ENCODE assay signal across 15 cellular contexts in genomic region chr5:2753452-2754409, GRCh38. TPM values are rescaled to one million over a fixed set of nuclear protein-coding genes. Genes with fewer than 3 reads are reported as not detected.
DNase-seq lines count a peak whose midpoint lies in the region; ATAC-seq and TF ChIP-seq lines count a peak whose summit lies in the region.
"Had no signal": no experiment of that assay in that cellular context is flagged by ENCODE, and none has a peak within 500 bp of the region (broad histone marks: within the 10 kb centered on the region; RNA-seq: fewer than 3 reads in every experiment).

No MANE protein-coding gene starts in this region.

- H3K4me3 ChIP-seq in AG04449 (ENCODE audit: low read depth, low read length) (peak overlapping the region; percentile 68), breast epithelium (peak overlapping the region in 2 of 3 donors; percentile 75 to 98), mesenchymal stem cell (ENCODE audit: insufficient read depth in 1 of 2, low read depth in 1 of 2, low read length in 2 of 2) (peak overlapping the region in 1 of 2 experiments; percentile 90), osteoblast (ENCODE audit: insufficient read depth, low read length) (no peak overlapping the region)

- ATAC-seq in HG03139 (IDR thresholded peaks at IDR 0.05; ENCODE audit: unreplicated experiment): no peak
- ATAC-seq: stimulated activated memory B cell treated with anti-CD40 and anti-IgM and Interleukin-4, amounts not matched to agents 10 μg/mL and 1 μg/mL and 100 μg/mL, for 72 hours had no signal

- CTCF ChIA-PET in AG04449 (lab: Yijun Ruan, JAX): interaction anchor here (0.6 to 1.1 kb wide), 2 partner anchors 10 to 840 kb away, joined by 3 to 5 read pairs; no protein-coding TSS in a partner anchor

- peaks cover 34% of the 10 kb centered on the region; the same call in 1 of the 2 replicates for H3K27me3 ChIP-seq in H9 (ENCODE audit: insufficient read depth, low read length)
- H3K27me3 ChIP-seq in breast epithelium: peaks cover 0 to 3% of the 10 kb centered on the region in 2 donors
- peaks cover 0 to 78% of the 10 kb centered on the region in 2 experiments for H3K27me3 ChIP-seq in mesenchymal stem cell (ENCODE audit: control insufficient read depth in 1 of 2, insufficient read depth in 1 of 2, low read length in 2 of 2)
- H3K27me3 ChIP-seq in osteoblast (ENCODE audit: insufficient read depth, low read length): no peaks in the 10 kb centered on the region

- peaks cover 5 to 16% of the 10 kb centered on the region in 2 experiments; a peak in 3 of 5 replicates for H3K9me3 Mint-ChIP-seq in H9
- H3K9me3 Mint-ChIP-seq: stimulated activated memory B cell treated with anti-CD40 and anti-IgM and Interleukin-4, amounts not matched to agents 10 μg/mL and 1 μg/mL and 100 μg/mL, for 72 hours had no signal

- in situ Hi-C loops in GM13976 (cut with MboI; ENCODE audit: low sequenced_read_pairs, unreplicated experiment): no loop called here

- H2AK5ac ChIP-seq in H9 (ENCODE audit: insufficient read length, low read length) (no peak overlapping the region), mesenchymal stem cell (ENCODE audit: low read length, severe bottlenecking) (no peak overlapping the region)

- POLR2A ChIA-PET in AG04449 (lab: Yijun Ruan, JAX): interaction anchor here (0.8 to 6.0 kb wide), 2 partner anchors 14 to 866 kb away, joined by 3 to 40 read pairs; no protein-coding TSS in a partner anchor

- H3K4me1 ChIP-seq in H9 (ENCODE audit: insufficient read depth, low read length) (peaks cover 4% of the 10 kb centered on the region; the same call in 1 of the 2 replicates), breast epithelium (no peaks in the 10 kb centered on the region), mesenchymal stem cell (ENCODE audit: control insufficient read depth, insufficient read depth, low read depth, low read length) (peaks cover 23% of the 10 kb centered on the region), osteoblast (ENCODE audit: insufficient read depth, low read length) (peaks cover 29% of the 10 kb centered on the region)

- peaks cover 64% of the 10 kb centered on the region for H3K27me3 Mint-ChIP-seq in H9 (ENCODE audit: low read depth)

- H4K5ac ChIP-seq in H9 (ENCODE audit: insufficient read length, low read depth, low read length): no peak overlapping the region

- H3K18ac ChIP-seq in H9 (ENCODE audit: insufficient read length, low read depth, low read length): no peak overlapping the region
- no peak overlapping the region for H3K18ac ChIP-seq in mesenchymal stem cell (ENCODE audit: low read depth in 1 of 2, low read length in 2 of 2)

- TF ChIP-seq CTCF in AG04449 (IDR thresholded peaks at IDR 0.05; ENCODE audit: insufficient read depth, low read length, missing control alignments): no peak
- no peak for TF ChIP-seq CTCF in H9 (conservative IDR thresholded peaks at IDR 0.05)
- TF ChIP-seq CTCF in breast epithelium (IDR thresholded peaks at IDR 0.05): no peak
- TF ChIP-seq CTCF in GM13976 (IDR thresholded peaks at IDR 0.05; ENCODE audit: borderline replicate concordance, control extremely low read depth, extremely low read depth, insufficient read depth, missing control alignments): no peak
- no peak for TF ChIP-seq CTCF in osteoblast (IDR thresholded peaks at IDR 0.05; ENCODE audit: extremely low read depth, low read depth, low read length)

- intact Hi-C loops in breast epithelium (cut with DNase I; ENCODE audit: low total_unique reads): loop anchor here (5.0 to 10.0 kb wide), 2 partner anchors 1411 to 1751 kb away; no protein-coding TSS in a partner anchor

- H3K27ac Mint-ChIP-seq in H9: peak overlapping the region in 1 of 3 experiments; percentile 78; a peak in 1 of 7 replicates
- H3K27ac Mint-ChIP-seq: stimulated activated memory B cell treated with anti-CD40 and anti-IgM and Interleukin-4, amounts not matched to agents 10 μg/mL and 1 μg/mL and 100 μg/mL, for 72 hours had no signal

- H2BK15ac ChIP-seq in H9 (ENCODE audit: low read depth, low read length): no peak overlapping the region
- H2BK15ac ChIP-seq in mesenchymal stem cell (ENCODE audit: low read depth, poor library complexity, severe bottlenecking): no peak overlapping the region

- H3K23me2 ChIP-seq in H9 (ENCODE audit: insufficient read length, low read depth, low read length, poor library complexity, severe bottlenecking): peaks cover 49% of the 10 kb centered on the region

- H3K9ac ChIP-seq in H9 (ENCODE audit: extremely low read depth, insufficient read length, low read length): no peak overlapping the region
- peak overlapping the region; percentile 82 for H3K9ac ChIP-seq in mesenchymal stem cell (ENCODE audit: low read length)

- H4K91ac ChIP-seq in H9 (ENCODE audit: insufficient read length, low read depth, low read length) (no peak overlapping the region), mesenchymal stem cell (ENCODE audit: low read length) (no peak overlapping the region)

- no peaks in the 10 kb centered on the region; the same call in 1 of the 2 replicates for H3K79me2 ChIP-seq in H9 (ENCODE audit: insufficient read depth, low read length)
- H3K79me2 ChIP-seq in osteoblast (ENCODE audit: insufficient read depth, low read length): peaks cover 19% of the 10 kb centered on the region

- peaks cover 46 to 54% of the 10 kb centered on the region in 2 experiments for H3K4me1 Mint-ChIP-seq in H9

- no peak for TF ChIP-seq POLR2A in breast epithelium (IDR thresholded peaks at IDR 0.05)

- H3K56ac ChIP-seq in H9 (ENCODE audit: insufficient read length, low read depth, low read length): no peak overlapping the region

- H3K9me3 ChIP-seq in H9 (ENCODE audit: control insufficient read depth, low read depth, low read length) (no peaks in the 10 kb centered on the region), breast epithelium (no peaks in the 10 kb centered on the region), mesenchymal stem cell (ENCODE audit: control insufficient read depth, low read length) (no peaks in the 10 kb centered on the region), osteoblast (ENCODE audit: low read depth, low read length) (no peaks in the 10 kb centered on the region)
- H3K9me3 ChIP-seq: ascending aorta, prostate gland had no signal

- H3K79me1 ChIP-seq in H9 (ENCODE audit: insufficient read depth, low read depth, low read length, poor library complexity, severe bottlenecking) (no peaks in the 10 kb centered on the region), mesenchymal stem cell (replicated peaks; ENCODE audit: low read length, poor library complexity, severe bottlenecking) (no peaks in the 10 kb centered on the region)

- H3K4me3 Mint-ChIP-seq in H9: peak overlapping the region; percentile 83 to 85
- H3K4me3 Mint-ChIP-seq: stimulated activated memory B cell treated with anti-CD40 and anti-IgM and Interleukin-4, amounts not matched to agents 10 μg/mL and 1 μg/mL and 100 μg/mL, for 72 hours had no signal

- H3K36me3 ChIP-seq in breast epithelium (no peaks in the 10 kb centered on the region), mesenchymal stem cell (ENCODE audit: control insufficient read depth in 1 of 2, insufficient read depth in 2 of 2, low read depth in 1 of 2, low read length in 2 of 2) (peaks cover 0 to 4% of the 10 kb centered on the region in 2 experiments), osteoblast (ENCODE audit: insufficient read depth, low read length) (no peaks in the 10 kb centered on the region)
- H3K36me3 ChIP-seq: ascending aorta, prostate gland had no signal

- H4K8ac ChIP-seq in H9 (replicated peaks; ENCODE audit: insufficient read length, low read depth, low read length): no peak overlapping the region
- H4K8ac ChIP-seq in mesenchymal stem cell (ENCODE audit: low read length): no peak overlapping the region

- no CpG with 5 or more reads among the region's 29 CpGs for WGBS in H9 (ENCODE audit: extremely low coverage, insufficient read length, low lambda C conversion rate)
- 3% methylated on average over 19 of the region's 29 CpGs for WGBS in mesenchymal stem cell

- H2BK20ac ChIP-seq in H9 (ENCODE audit: low read depth, low read length, poor library complexity, severe bottlenecking): no peak overlapping the region

- H2AFZ ChIP-seq in H9 (ENCODE audit: low read length) (no peak overlapping the region), mesenchymal stem cell (ENCODE audit: low read depth, low read length) (no peak overlapping the region), osteoblast (ENCODE audit: low read length) (no peak overlapping the region)

- no peak overlapping the region for H3K23ac ChIP-seq in H9 (ENCODE audit: insufficient read length, low read depth, low read length)
- H3K23ac ChIP-seq in mesenchymal stem cell (ENCODE audit: low read length in 2 of 2): no peak overlapping the region

- H4K20me1 ChIP-seq in H9 (ENCODE audit: control insufficient read depth, insufficient read depth, insufficient read length) (no peaks in the 10 kb centered on the region), osteoblast (ENCODE audit: insufficient read depth, low read length) (no peaks in the 10 kb centered on the region)

- no peak for DNase-seq in AG04449 (ENCODE audit: low read depth, low spot score)
- DNase-seq in H9: no peak
- peak in 1 of 2 donors; percentile 52 for DNase-seq in breast epithelium (ENCODE audit: low spot score in 2 of 2)
- DNase-seq in mesenchymal stem cell: no peak
- DNase-seq in GM13976 (ENCODE audit: low spot score): no peak
- no peak for DNase-seq in osteoblast (ENCODE audit: insufficient read length, low spot score, missing footprints)
- DNase-seq in NAMALWA (ENCODE audit: low spot score): no peak
- DNase-seq: C1 segment of cervical spinal cord; effector CD8-positive, alpha-beta T cell; EL; stimulated activated CD4-positive, alpha-beta T cell treated with anti-CD3 and anti-CD28 coated beads, Interleukin-2, amount 100 ng/mL, for 24 hours had no signal

- H3K27ac ChIP-seq in H9 (ENCODE audit: insufficient read length, low read depth, low read length) (no peak overlapping the region), breast epithelium (peak overlapping the region; percentile 95 to 97), mesenchymal stem cell (ENCODE audit: low read length, poor library complexity, severe bottlenecking) (no peak overlapping the region), osteoblast (ENCODE audit: low read depth, low read length) (no peak overlapping the region)
- H3K27ac ChIP-seq: ascending aorta had no signal

- H2BK120ac ChIP-seq in H9 (ENCODE audit: low read depth, low read length, poor library complexity, severe bottlenecking): no peak overlapping the region
- H2BK120ac ChIP-seq in mesenchymal stem cell (ENCODE audit: low read depth, low read length): no peak overlapping the region

- H2BK12ac ChIP-seq in H9 (ENCODE audit: insufficient read length, low read depth, low read length): no peak overlapping the region
- no peak overlapping the region for H2BK12ac ChIP-seq in mesenchymal stem cell (ENCODE audit: low read length in 2 of 2)

- no peak overlapping the region for H3T11ph ChIP-seq in H9 (ENCODE audit: low read length)

- H3K14ac ChIP-seq in H9 (ENCODE audit: insufficient read depth, low read length) (0 out of 2 replicates have a peak overlapping the region, but pooled peaks have one; percentile 71), mesenchymal stem cell (ENCODE audit: low read length in 2 of 2) (no peak overlapping the region)

- H3K4ac ChIP-seq in H9 (ENCODE audit: low read depth, low read length) (no peak overlapping the region), mesenchymal stem cell (ENCODE audit: low read depth in 1 of 2, low read length in 2 of 2) (no peak overlapping the region)

- peaks cover 10 to 24% (median 18%) of the 10 kb centered on the region in 3 experiments for H3K36me3 Mint-ChIP-seq in H9 (ENCODE audit: insufficient read depth in 1 of 3, low read depth in 3 of 3)

- H2BK5ac ChIP-seq in H9 (ENCODE audit: insufficient read length, low read length): no peak overlapping the region
- H2BK5ac ChIP-seq in mesenchymal stem cell (ENCODE audit: low read depth, low read length, poor library complexity, severe bottlenecking): no peak overlapping the region

- peak overlapping the region; percentile 70 for H3K4me2 ChIP-seq in H9 (ENCODE audit: insufficient read depth, insufficient read length, low read length)
- H3K4me2 ChIP-seq in mesenchymal stem cell (ENCODE audit: low read length, poor library complexity, severe bottlenecking): no peak overlapping the region
- H3K4me2 ChIP-seq in osteoblast (ENCODE audit: insufficient read depth, low read length): no peak overlapping the region

RNA-seq across cellular contexts. Expression of gene IRX2, which starts 2.3 kb away (rescaled TPM):
- total RNA-seq in H9 (2021): 91.6 and 94.4 TPM in 2 replicates
- total RNA-seq in breast epithelium: 10 to 100 TPM; 19.2 to 69.4 (median 26.2) TPM
- 0.01 TPM for polyA plus RNA-seq in mesenchymal stem cell (2013, experiment 1 of 2)
- not detected for polyA plus RNA-seq in mesenchymal stem cell (2013, experiment 2 of 2)
- total RNA-seq in osteoblast: 5.3 and 7.2 TPM in 2 replicates
- total RNA-seq: ascending aorta had no signal

Comparison
In these comparisons a context has a peak if more than half of its experiments do, and no peak if none do; other contexts are left out.
1. H3K27ac ChIP-seq: peak in breast epithelium (2 of 2); none in H9 (single experiment), mesenchymal stem cell (single experiment) and osteoblast (single experiment).